In the genomic region with DNA sequence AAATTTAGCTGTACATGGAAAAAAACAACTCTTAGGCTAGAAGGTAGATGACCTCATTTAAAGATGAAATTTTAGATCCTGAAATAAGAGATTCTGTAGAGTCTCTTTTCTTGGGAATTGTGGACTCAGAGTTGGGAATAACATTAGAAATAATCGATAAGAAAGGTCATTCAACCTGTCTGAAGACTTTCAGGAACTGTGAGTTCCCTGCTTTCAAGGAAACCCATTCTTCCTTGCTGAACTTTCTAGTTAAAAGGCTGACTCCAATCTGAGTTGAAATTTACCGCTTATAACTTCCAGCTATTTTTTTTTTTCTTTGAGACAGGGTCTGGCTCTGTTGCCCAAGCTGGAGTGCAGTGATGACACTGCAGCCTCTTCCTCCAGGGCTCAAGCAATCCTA, we compare ENCODE assay signal across 8 cellular contexts.
"Had no signal": no experiment of that assay in that cellular context is flagged by ENCODE, and none has a peak within 500 bp of the region (broad histone marks: within the 10 kb centered on the region; RNA-seq: fewer than 3 reads in every experiment).

No MANE protein-coding gene starts in this region.

- H3K4me2 ChIP-seq: KMS-11 had no signal

- H3K36me3 ChIP-seq: HAP-1 had no signal

- DNase-seq: GOT3, KBM-7 had no signal

- H3K9ac ChIP-seq: KMS-11 had no signal

- H3K4me3 Mint-ChIP-seq: IgD-negative memory B cell had no signal

- H3K4me3 ChIP-seq: HAP-1 had no signal

- H3K27ac ChIP-seq: KMS-11 had no signal

- FAIRE-seq: H54, HTR-8/SVneo had no signal

- ATAC-seq: HCT116 had no signal

- H3K9me3 ChIP-seq: HAP-1 had no signal
